In the genomic region with DNA sequence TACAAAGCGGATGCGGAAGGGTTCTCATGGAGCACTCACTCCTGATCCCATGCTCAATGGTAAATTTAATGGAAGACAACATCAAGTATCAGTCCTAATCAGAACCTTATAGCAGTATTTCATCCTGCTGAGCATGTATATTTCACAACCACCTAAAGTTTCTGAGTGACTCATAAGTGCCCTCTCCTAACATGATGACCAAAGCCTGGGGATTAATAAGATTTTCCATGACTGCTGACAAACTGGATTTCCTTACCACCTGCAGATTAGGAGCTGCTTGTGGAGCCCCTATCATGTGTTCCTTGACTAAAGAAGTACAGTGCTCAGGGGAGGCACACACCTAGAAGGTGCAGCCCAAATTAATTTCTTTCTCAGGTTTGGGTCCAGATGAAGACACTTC, we compare ENCODE assay signal across 14 cellular contexts.
DNase-seq lines count a peak whose midpoint lies in the region; ATAC-seq and TF ChIP-seq lines count a peak whose summit lies in the region.
"Had no signal": no experiment of that assay in that cellular context is flagged by ENCODE, and none has a peak within 500 bp of the region (broad histone marks: within the 10 kb centered on the region; RNA-seq: fewer than 3 reads in every experiment).

No MANE protein-coding gene starts in this region.

- no peak overlapping the region for H3K4me3 Mint-ChIP-seq in activated CD4-positive, alpha-beta memory T cell treated with anti-CD3 and anti-CD28 coated beads for 36 hours
- no peak overlapping the region for H3K4me3 Mint-ChIP-seq in activated CD4-positive, alpha-beta memory T cell treated with anti-CD3 and anti-CD28 coated beads, Interleukin-2, amount 10 ng/mL, durations not matched to agents 7 days and 5 days
- H3K4me3 Mint-ChIP-seq in stimulated activated naive B cell treated with anti-CD40 and anti-IgM and Interleukin-4, amounts not matched to agents 10 μg/mL and 1 μg/mL and 100 μg/mL, for 72 hours: no peak overlapping the region
- H3K4me3 Mint-ChIP-seq: natural killer cell treated with Interleukin-12 subunit alpha and Interleukin-12 subunit beta and Interleukin-15 and Interleukin-18, amount 100 ng/mL, for 72 hours had no signal

- no peaks in the 10 kb centered on the region for H4K20me1 ChIP-seq in PC-3 (ENCODE audit: low read length)
- H4K20me1 ChIP-seq in fibroblast of lung (ENCODE audit: control insufficient read depth, extremely low read depth, insufficient read depth, low read length): no peaks in the 10 kb centered on the region

- intact Hi-C loops in activated CD4-positive, alpha-beta memory T cell treated with anti-CD3 and anti-CD28 coated beads for 36 hours (cut with micrococcal nuclease): loop anchor here (1.0 kb wide), 1 partner anchor 11 kb away; no protein-coding TSS in a partner anchor
- intact Hi-C loops in PC-3 (cut with micrococcal nuclease): loop anchor here (5.0 kb wide), 1 partner anchor 87 kb away; no protein-coding TSS in a partner anchor

- no peaks in the 10 kb centered on the region for H3K27me3 Mint-ChIP-seq in activated CD4-positive, alpha-beta memory T cell treated with anti-CD3 and anti-CD28 coated beads for 36 hours
- no peaks in the 10 kb centered on the region for H3K27me3 Mint-ChIP-seq in activated CD4-positive, alpha-beta memory T cell treated with anti-CD3 and anti-CD28 coated beads, Interleukin-2, amount 10 ng/mL, durations not matched to agents 7 days and 5 days
- no peaks in the 10 kb centered on the region for H3K27me3 Mint-ChIP-seq in stimulated activated naive B cell treated with anti-CD40 and anti-IgM and Interleukin-4, amounts not matched to agents 10 μg/mL and 1 μg/mL and 100 μg/mL, for 72 hours
- H3K27me3 Mint-ChIP-seq: natural killer cell treated with Interleukin-12 subunit alpha and Interleukin-12 subunit beta and Interleukin-15 and Interleukin-18, amount 100 ng/mL, for 72 hours had no signal

- H3K36me3 Mint-ChIP-seq in activated CD4-positive, alpha-beta memory T cell treated with anti-CD3 and anti-CD28 coated beads for 36 hours: peaks cover 13% of the 10 kb centered on the region
- H3K36me3 Mint-ChIP-seq in activated CD4-positive, alpha-beta memory T cell treated with anti-CD3 and anti-CD28 coated beads, Interleukin-2, amount 10 ng/mL, durations not matched to agents 7 days and 5 days (ENCODE audit: low read depth): peaks cover 3% of the 10 kb centered on the region
- H3K36me3 Mint-ChIP-seq in stimulated activated naive B cell treated with anti-CD40 and anti-IgM and Interleukin-4, amounts not matched to agents 10 μg/mL and 1 μg/mL and 100 μg/mL, for 72 hours: peaks cover 14 to 34% of the 10 kb centered on the region in 2 donors
- H3K36me3 Mint-ChIP-seq: natural killer cell treated with Interleukin-12 subunit alpha and Interleukin-12 subunit beta and Interleukin-15 and Interleukin-18, amount 100 ng/mL, for 72 hours had no signal

- TF ChIP-seq CTCF in PC-3 (conservative IDR thresholded peaks at IDR 0.05; ENCODE audit: low read depth, low read length) (no peak), fibroblast of lung (conservative IDR thresholded peaks at IDR 0.05 in 1 of 2, IDR thresholded peaks at IDR 0.05 in 1 of 2; ENCODE audit: low read depth in 1 of 2, low read length in 2 of 2) (no peak)

- peak overlapping the region; percentile 52 for H3K27ac Mint-ChIP-seq in activated CD4-positive, alpha-beta memory T cell treated with anti-CD3 and anti-CD28 coated beads for 36 hours
- H3K27ac Mint-ChIP-seq in activated CD4-positive, alpha-beta memory T cell treated with anti-CD3 and anti-CD28 coated beads, Interleukin-2, amount 10 ng/mL, durations not matched to agents 7 days and 5 days: no peak overlapping the region
- peak overlapping the region; percentile 57 for H3K27ac Mint-ChIP-seq in stimulated activated naive B cell treated with anti-CD40 and anti-IgM and Interleukin-4, amounts not matched to agents 10 μg/mL and 1 μg/mL and 100 μg/mL, for 72 hours
- H3K27ac Mint-ChIP-seq: natural killer cell treated with Interleukin-12 subunit alpha and Interleukin-12 subunit beta and Interleukin-15 and Interleukin-18, amount 100 ng/mL, for 72 hours had no signal

- DNase-seq in activated CD4-positive, alpha-beta memory T cell treated with anti-CD3 and anti-CD28 coated beads for 36 hours: no peak
- DNase-seq in activated CD4-positive, alpha-beta memory T cell treated with anti-CD3 and anti-CD28 coated beads, Interleukin-2, amount 10 ng/mL, durations not matched to agents 7 days and 5 days: no peak
- DNase-seq in PC-3 (peak; percentile 81), fibroblast of lung (ENCODE audit: low read depth in 2 of 2) (peak; percentile 73 to 79), DMS 273 treated with DMSO at 0.1 percent for 48 hours (lab: John Stamatoyannopoulos, UW) (no peak), NCI-H1694 treated with DMSO at 0.1 percent for 48 hours (lab: John Stamatoyannopoulos, UW) (no peak), DMS79 treated with DMSO at 0.1 percent for 48 hours (lab: John Stamatoyannopoulos, UW) (no peak)
- no peak for DNase-seq in stimulated activated naive B cell treated with anti-CD40 and anti-IgM and Interleukin-4, amounts not matched to agents 10 μg/mL and 1 μg/mL and 100 μg/mL, for 72 hours
- DNase-seq: activated CD8-positive, alpha-beta memory T cell treated with anti-CD3 and anti-CD28 coated beads, Interleukin-2, amount 50 U/mL, for 48 hours; dorsolateral prefrontal cortex; GOT3; NCI-H1105 treated with DMSO at 0.1 percent for 48 hours; T-helper 2 cell had no signal

- H3K9me3 ChIP-seq in PC-3 (ENCODE audit: low read length): peaks cover 4% of the 10 kb centered on the region; the same call in 1 of the 2 replicates
- H3K9me3 ChIP-seq in fibroblast of lung (ENCODE audit: control insufficient read depth, insufficient read depth, low read depth, low read length): no peaks in the 10 kb centered on the region

- no peaks in the 10 kb centered on the region for H3K9me2 ChIP-seq in PC-3 (replicated peaks; ENCODE audit: low read length)

- CTCF ChIA-PET in activated CD4-positive, alpha-beta memory T cell treated with anti-CD3 and anti-CD28 coated beads for 36 hours (lab: Charles Lee): no interaction called here
- CTCF ChIA-PET in activated CD4-positive, alpha-beta memory T cell treated with anti-CD3 and anti-CD28 coated beads, Interleukin-2, amount 10 ng/mL, durations not matched to agents 7 days and 5 days (lab: Charles Lee): no interaction called here
- CTCF ChIA-PET in PC-3 (lab: Charles Lee): no interaction called here

- H3K36me3 ChIP-seq in PC-3 (ENCODE audit: low read depth, low read length): 0 out of 2 replicates have a peak, but pooled peaks cover under 1% of the 10 kb centered on the region
- no peaks in the 10 kb centered on the region for H3K36me3 ChIP-seq in fibroblast of lung (ENCODE audit: control insufficient read depth, insufficient read depth, low read length)

- no peak overlapping the region for H3K4me3 ChIP-seq in PC-3 (ENCODE audit: low read length)
- no peak overlapping the region for H3K4me3 ChIP-seq in fibroblast of lung (replicated peaks in 1 of 4; ENCODE audit: control extremely low read depth in 1 of 4, insufficient read depth in 1 of 4, low read depth in 3 of 4, low read length in 4 of 4)
- H3K4me3 ChIP-seq: dorsolateral prefrontal cortex had no signal

- ATAC-seq in PC-3: peak; percentile 65
- ATAC-seq in stimulated activated naive B cell treated with anti-CD40 and anti-IgM and Interleukin-4, amounts not matched to agents 10 μg/mL and 1 μg/mL and 100 μg/mL, for 72 hours (replicated peaks): peak; percentile 64 to 84

- peaks cover 12% of the 10 kb centered on the region for H3K4me1 ChIP-seq in PC-3 (ENCODE audit: insufficient read depth, low read length)
- H3K4me1 ChIP-seq in fibroblast of lung (ENCODE audit: control insufficient read depth, extremely low read depth, insufficient read depth, low read length): peaks cover 2% of the 10 kb centered on the region

- no peaks in the 10 kb centered on the region for H3K9me3 Mint-ChIP-seq in activated CD4-positive, alpha-beta memory T cell treated with anti-CD3 and anti-CD28 coated beads for 36 hours
- no peaks in the 10 kb centered on the region for H3K9me3 Mint-ChIP-seq in activated CD4-positive, alpha-beta memory T cell treated with anti-CD3 and anti-CD28 coated beads, Interleukin-2, amount 10 ng/mL, durations not matched to agents 7 days and 5 days
- H3K9me3 Mint-ChIP-seq in stimulated activated naive B cell treated with anti-CD40 and anti-IgM and Interleukin-4, amounts not matched to agents 10 μg/mL and 1 μg/mL and 100 μg/mL, for 72 hours: no peaks in the 10 kb centered on the region
- H3K9me3 Mint-ChIP-seq: natural killer cell treated with Interleukin-12 subunit alpha and Interleukin-12 subunit beta and Interleukin-15 and Interleukin-18, amount 100 ng/mL, for 72 hours had no signal

- POLR2A ChIA-PET in activated CD4-positive, alpha-beta memory T cell treated with anti-CD3 and anti-CD28 coated beads for 36 hours (lab: Charles Lee): interaction anchor here (1.8 kb wide), 1 partner anchor 9 kb away, joined by 10 read pairs; no protein-coding TSS in a partner anchor
- POLR2A ChIA-PET in activated CD4-positive, alpha-beta memory T cell treated with anti-CD3 and anti-CD28 coated beads, Interleukin-2, amount 10 ng/mL, durations not matched to agents 7 days and 5 days (lab: Charles Lee): no interaction called here
- POLR2A ChIA-PET in PC-3 (lab: Charles Lee; ENCODE audit: unreplicated experiment): no interaction called here

- H3K27me3 ChIP-seq in PC-3 (ENCODE audit: low read length) (no peaks in the 10 kb centered on the region), fibroblast of lung (ENCODE audit: control insufficient read depth, insufficient read depth, low read length) (no peaks in the 10 kb centered on the region)
- H3K27me3 ChIP-seq: dorsolateral prefrontal cortex had no signal

- H3K79me2 ChIP-seq in PC-3 (ENCODE audit: low read length) (no peaks in the 10 kb centered on the region), fibroblast of lung (ENCODE audit: control insufficient read depth, insufficient read depth, low read length) (no peaks in the 10 kb centered on the region)

- no peaks in the 10 kb centered on the region for H3F3A ChIP-seq in PC-3 (ENCODE audit: low read length, unreplicated experiment)

- no peak overlapping the region for H2AFZ ChIP-seq in PC-3 (ENCODE audit: low read length)
- H2AFZ ChIP-seq in fibroblast of lung (ENCODE audit: low read length): no peak overlapping the region

- H3K27ac ChIP-seq in PC-3 (ENCODE audit: low read length) (no peak overlapping the region; the same call in 1 of the 2 replicates), fibroblast of lung (ENCODE audit: insufficient read depth, low read length) (no peak overlapping the region)
- H3K27ac ChIP-seq: dorsolateral prefrontal cortex had no signal

- H3K9ac ChIP-seq in PC-3 (ENCODE audit: low read length): no peak overlapping the region
- H3K9ac ChIP-seq in fibroblast of lung (ENCODE audit: insufficient read depth, low read length): no peak overlapping the region

- H3K4me1 Mint-ChIP-seq in activated CD4-positive, alpha-beta memory T cell treated with anti-CD3 and anti-CD28 coated beads for 36 hours (ENCODE audit: low read depth): peaks cover 46% of the 10 kb centered on the region
- H3K4me1 Mint-ChIP-seq in activated CD4-positive, alpha-beta memory T cell treated with anti-CD3 and anti-CD28 coated beads, Interleukin-2, amount 10 ng/mL, durations not matched to agents 7 days and 5 days: no peaks in the 10 kb centered on the region
- H3K4me1 Mint-ChIP-seq in stimulated activated naive B cell treated with anti-CD40 and anti-IgM and Interleukin-4, amounts not matched to agents 10 μg/mL and 1 μg/mL and 100 μg/mL, for 72 hours: peaks cover 13 to 26% of the 10 kb centered on the region in 2 donors

- BruUV-seq in PC-3 (replicated peaks; lab: Mats Ljungman, UMichigan): no TSS peak

- H3K4me2 ChIP-seq in PC-3 (ENCODE audit: low read length): no peak overlapping the region
- no peak overlapping the region for H3K4me2 ChIP-seq in fibroblast of lung (ENCODE audit: extremely low read depth, insufficient read depth, low read length)

Comparison
In these comparisons a context has a peak if more than half of its experiments do, and no peak if none do; other contexts are left out.
1. DNase-seq: peak in PC-3 (single experiment) and fibroblast of lung (2 of 2); none in activated CD4-positive, alpha-beta memory T cell treated with anti-CD3 and anti-CD28 coated beads for 36 hours (single experiment), activated CD4-positive, alpha-beta memory T cell treated with anti-CD3 and anti-CD28 coated beads, Interleukin-2, amount 10 ng/mL, durations not matched to agents 7 days and 5 days (single experiment), stimulated activated naive B cell treated with anti-CD40 and anti-IgM and Interleukin-4, amounts not matched to agents 10 μg/mL and 1 μg/mL and 100 μg/mL, for 72 hours (single experiment), DMS 273 treated with DMSO at 0.1 percent for 48 hours (single experiment), NCI-H1694 treated with DMSO at 0.1 percent for 48 hours (single experiment) and DMS79 treated with DMSO at 0.1 percent for 48 hours (single experiment).